ENCODE assay signal across 14 cellular contexts in genomic region chr2:113850687-113851086, GRCh38.
"Had no signal": no experiment of that assay in that cellular context is flagged by ENCODE, and none has a peak within 500 bp of the region (broad histone marks: within the 10 kb centered on the region; RNA-seq: fewer than 3 reads in every experiment).

No MANE protein-coding gene starts in this region.

- H3K27me3 Mint-ChIP-seq: activated naive CD8-positive, alpha-beta T cell treated with anti-CD3 and anti-CD28 coated beads, Interleukin-2, amount 10 ng/mL, durations not matched to agents 7 days and 5 days; naive B cell had no signal

- H3K36me3 ChIP-seq: lower lobe of right lung, neutrophil, stomach, uterus, WERI-Rb-1 had no signal

- H3K4me3 ChIP-seq: lower lobe of right lung, skin epidermis, stomach, uterus had no signal

- H3K4me1 ChIP-seq: lower lobe of right lung, uterus had no signal

- H3K9me3 ChIP-seq: lower lobe of right lung, neutrophil, stomach, uterus had no signal

- H3K27ac ChIP-seq: lower lobe of right lung, neutrophil, uterus, WERI-Rb-1 had no signal

- H3K27ac Mint-ChIP-seq: activated CD8-positive, alpha-beta T cell treated with anti-CD3 and anti-CD28 coated beads, Interleukin-2, amount 10 ng/mL, durations not matched to agents 7 days and 5 days; activated naive CD8-positive, alpha-beta T cell treated with anti-CD3 and anti-CD28 coated beads, Interleukin-2, amount 10 ng/mL, durations not matched to agents 7 days and 5 days; T-helper 2 cell treated with Interferon-gamma antibody and Interleukin-4, amounts not matched to agents 5 μg/mL and 100 μg/mL, for 36 hours had no signal

- DNase-seq: activated CD4-positive, alpha-beta T cell treated with anti-CD3 and anti-CD28 coated beads for 4 hours; activated CD8-positive, alpha-beta memory T cell treated with anti-CD3 and anti-CD28 coated beads, Interleukin-2, amount 50 U/mL, for 48 hours; activated CD8-positive, alpha-beta T cell treated with anti-CD3 and anti-CD28 coated beads, Interleukin-2, amount 10 ng/mL, durations not matched to agents 7 days and 5 days; activated naive CD8-positive, alpha-beta T cell treated with anti-CD3 and anti-CD28 coated beads, Interleukin-2, amount 10 ng/mL, durations not matched to agents 7 days and 5 days; hypothalamus; lower lobe of right lung; naive B cell; posterior cingulate gyrus; stomach; uterus; WERI-Rb-1 had no signal

- H3K4me3 Mint-ChIP-seq: activated CD8-positive, alpha-beta T cell treated with anti-CD3 and anti-CD28 coated beads, Interleukin-2, amount 10 ng/mL, durations not matched to agents 7 days and 5 days; activated naive CD8-positive, alpha-beta T cell treated with anti-CD3 and anti-CD28 coated beads, Interleukin-2, amount 10 ng/mL, durations not matched to agents 7 days and 5 days; naive B cell; T-helper 2 cell treated with Interferon-gamma antibody and Interleukin-4, amounts not matched to agents 5 μg/mL and 100 μg/mL, for 36 hours had no signal

- H3K27me3 ChIP-seq: neutrophil, stomach, uterus had no signal
